In genomic region chr3:195657475-195658372, GRCh38 we compare ENCODE assay signal across 8 cellular contexts.
DNase-seq lines count a peak whose midpoint lies in the region; ATAC-seq and TF ChIP-seq lines count a peak whose summit lies in the region.
"Not testable (repeated sequence)": the region's sequence is repeated elsewhere in the genome, so short reads cannot be mapped to it uniquely, and the experiment has no call there.

No MANE protein-coding gene starts in this region.

- not testable (repeated sequence) for TF ChIP-seq CTCF in LNCaP clone FGC (IDR thresholded peaks at IDR 0.05; ENCODE audit: control insufficient read depth, extremely low read depth, insufficient read depth); coronary artery (IDR thresholded peaks at IDR 0.05)

- ATAC-seq in GM18498 (IDR thresholded peaks at IDR 0.05; ENCODE audit: unreplicated experiment) (peak; percentile 84), HG02588 (IDR thresholded peaks at IDR 0.05; ENCODE audit: unreplicated experiment) (peak; percentile 62)

- H3K4me3 ChIP-seq in LNCaP clone FGC (ENCODE audit: low read depth, low read length) (peak overlapping the region; percentile 58), coronary artery (peak overlapping the region; percentile 88)

- peak overlapping the region; percentile 70 to 90 for H3K27ac ChIP-seq in coronary artery

- DNase-seq in LNCaP clone FGC (ENCODE audit: low read depth) (peak; percentile 17), coronary artery (ENCODE audit: low spot score) (peak; percentile 70), inferior parietal cortex (ENCODE audit: extremely low spot score) (peak; percentile 63), putamen (ENCODE audit: low spot score) (peak; percentile 86), superior temporal gyrus (ENCODE audit: extremely low spot score) (peak; percentile 53)
- peak; percentile 27 to 88 for DNase-seq in activated CD8-positive, alpha-beta memory T cell treated with anti-CD3 and anti-CD28 coated beads for 1 hour (ENCODE audit: extremely low read depth in 1 of 2, low read depth in 1 of 2)

Comparison
In these comparisons a context has a peak if more than half of its experiments do, and no peak if none do; other contexts are left out.
1. Peak in every context shown above with its lines: DNase-seq, ATAC-seq, H3K4me3 ChIP-seq and H3K27ac ChIP-seq.
2. DNase-seq: peak in every context shown above with its lines; median percentile 86 in putamen; 70 in coronary artery; 63 in inferior parietal cortex; 58 in activated CD8-positive, alpha-beta memory T cell treated with anti-CD3 and anti-CD28 coated beads for 1 hour; 53 in superior temporal gyrus; 17 in LNCaP clone FGC.